6 cellular contexts compared by ENCODE assay signal in genomic region chr7:73979656-73980055, GRCh38. TPM values are rescaled to one million over a fixed set of nuclear protein-coding genes. Genes with fewer than 3 reads are reported as not detected.
"Had no signal": no experiment of that assay in that cellular context is flagged by ENCODE, and none has a peak within 500 bp of the region (broad histone marks: within the 10 kb centered on the region; RNA-seq: fewer than 3 reads in every experiment).

No MANE protein-coding gene starts in this region.

RNA-seq across cellular contexts. Expression of gene ELN, which starts 48.3 kb away (rescaled TPM):
- total RNA-seq: activated B cell treated with CpG ODN at 0.5 μM for 24 hours; activated CD4-positive, alpha-beta memory T cell treated with anti-CD3 and anti-CD28 coated beads for 36 hours; activated T-helper 1 cell treated with anti-CD3 and anti-CD28 coated beads, Interleukin-12 subunit alpha, Interleukin-12 subunit beta, Interleukin-2, Interleukin-4 antibody, amounts not matched to agents 30 ng/mL and 10 ng/mL and 1 ng/mL, durations not matched to agents 14 hours and 24 hours and 36 hours; NCI-H460; SJSA1; T-helper 17 cell had no signal
